ENCODE assay signal across 24 cellular contexts in the genomic region with DNA sequence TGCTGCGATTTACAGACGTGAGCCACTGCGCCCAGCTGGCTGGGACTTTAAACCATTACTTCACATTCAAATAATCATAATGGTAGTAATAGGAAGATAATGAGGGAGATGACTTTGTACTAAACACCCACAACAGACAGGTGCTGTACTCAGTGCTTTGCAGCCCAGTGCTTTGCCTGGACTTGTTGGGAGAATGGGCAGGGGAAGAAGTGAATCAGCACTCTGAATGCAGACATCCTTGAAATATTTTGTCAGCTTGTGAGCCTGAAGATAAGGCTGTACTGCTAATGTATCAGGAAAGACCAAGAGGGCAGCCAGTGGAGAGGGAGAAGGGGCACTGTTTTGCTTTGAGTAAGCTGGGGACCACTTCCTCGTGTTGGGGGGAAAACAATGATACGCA. TPM values are rescaled to one million over a fixed set of nuclear protein-coding genes. Genes with fewer than 3 reads are reported as not detected.
DNase-seq lines count a peak whose midpoint lies in the region; ATAC-seq and TF ChIP-seq lines count a peak whose summit lies in the region.
"Had no signal": no experiment of that assay in that cellular context is flagged by ENCODE, and none has a peak within 500 bp of the region (broad histone marks: within the 10 kb centered on the region; RNA-seq: fewer than 3 reads in every experiment).

No MANE protein-coding gene starts in this region.

- no CpG with 5 or more reads among the region's 5 CpGs for WGBS in mesendoderm (ENCODE audit: extremely low coverage, insufficient coverage, low lambda C conversion rate)

- H3K27me3 ChIP-seq in RWPE2 (ENCODE audit: insufficient read depth, poor library complexity, severe bottlenecking) (peaks cover 22% of the 10 kb centered on the region), mesendoderm (ENCODE audit: insufficient read depth, low read length, poor library complexity) (no peaks in the 10 kb centered on the region)
- H3K27me3 ChIP-seq: MG63, SJCRH30 had no signal

- no peak for TF ChIP-seq CTCF in RWPE2 (IDR thresholded peaks at IDR 0.05; ENCODE audit: poor library complexity, severe bottlenecking)
- TF ChIP-seq CTCF in epithelial cell of esophagus (IDR thresholded peaks at IDR 0.05; ENCODE audit: insufficient read depth, low read depth, low read length, missing control alignments), result no peak

- H3K23ac ChIP-seq in mesendoderm (ENCODE audit: low read length), result no peak overlapping the region

- H3K4ac ChIP-seq in mesendoderm (ENCODE audit: low read depth, low read length), result no peak overlapping the region

- no peak overlapping the region for H3K4me3 ChIP-seq in RWPE2 (ENCODE audit: severe bottlenecking)
- H3K4me3 ChIP-seq in epithelial cell of esophagus (ENCODE audit: low read length), result no peak overlapping the region
- no peak overlapping the region for H3K4me3 ChIP-seq in mesendoderm (ENCODE audit: low read length)
- H3K4me3 ChIP-seq: GM12878, GM23248, MG63, PC-9, SJCRH30 had no signal

- no peak overlapping the region for H3K9ac ChIP-seq in mesendoderm (ENCODE audit: low read length)
- H3K9ac ChIP-seq: GM23248 had no signal

- no peaks in the 10 kb centered on the region for H3K4me1 ChIP-seq in RWPE2 (ENCODE audit: insufficient read depth, poor library complexity, severe bottlenecking)
- H3K4me1 ChIP-seq in mesendoderm (ENCODE audit: control insufficient read depth, low read depth, low read length), result no peaks in the 10 kb centered on the region
- H3K4me1 ChIP-seq: SJCRH30 had no signal

- H4K5ac ChIP-seq in mesendoderm (ENCODE audit: low read length), result no peak overlapping the region

- H3K36me3 ChIP-seq in RWPE2 (ENCODE audit: low read depth), result no peaks in the 10 kb centered on the region
- H3K36me3 ChIP-seq in mesendoderm (ENCODE audit: control insufficient read depth, insufficient read depth, low read length), result no peaks in the 10 kb centered on the region
- H3K36me3 ChIP-seq: MG63, SJCRH30 had no signal

- no peak overlapping the region for H2BK120ac ChIP-seq in mesendoderm (ENCODE audit: low read depth, low read length)

- H3K79me1 ChIP-seq in mesendoderm (ENCODE audit: low read length), result no peaks in the 10 kb centered on the region

- no peak overlapping the region for H3K18ac ChIP-seq in mesendoderm (ENCODE audit: low read length)

- H2AK5ac ChIP-seq in mesendoderm (ENCODE audit: low read length), result no peak overlapping the region

- peak; percentile 28 for DNase-seq in HT1080 (ENCODE audit: low read depth)
- DNase-seq in RWPE2 (ENCODE audit: low spot score), result no peak
- peak; percentile 88 for DNase-seq in epithelial cell of esophagus (ENCODE audit: low read depth)
- peak; percentile 7 for DNase-seq in mesendoderm
- no peak for DNase-seq in SKM-1 (lab: John Stamatoyannopoulos, UW; ENCODE audit: unreplicated experiment)
- DNase-seq: ACHN; C1 segment of cervical spinal cord; CD8-positive, alpha-beta memory T cell; DMS53; EL; GM23248; IMR-90; Karpas-422; MG63; NCI-H1092; NCI-H1694; NCI-H2081 treated with DMSO at 0.1 percent for 48 hours; NCI-H510A treated with DMSO at 0.1 percent for 48 hours; PC-9; SJCRH30 had no signal

- no peak overlapping the region for H2BK15ac ChIP-seq in mesendoderm (replicated peaks; ENCODE audit: low read depth)

- H4K8ac ChIP-seq in mesendoderm (ENCODE audit: low read depth, low read length), result no peak overlapping the region

- H3K27ac ChIP-seq in RWPE2 (ENCODE audit: poor library complexity, severe bottlenecking), result no peak overlapping the region
- no peak overlapping the region for H3K27ac ChIP-seq in mesendoderm (ENCODE audit: low read depth, low read length)
- H3K27ac ChIP-seq: GM23248, PC-9, SJCRH30 had no signal

- ATAC-seq in RWPE2 (ENCODE audit: low read depth) (peak; percentile 72), HG02885 (IDR thresholded peaks at IDR 0.05; ENCODE audit: poor library complexity, unreplicated experiment) (no peak), GM21529 (IDR thresholded peaks at IDR 0.05; ENCODE audit: unreplicated experiment) (no peak)
- ATAC-seq: GM12878 had no signal

- H3K4me2 ChIP-seq in mesendoderm (ENCODE audit: low read length), result no peak overlapping the region
- H3K4me2 ChIP-seq: PC-9 had no signal

- no peaks in the 10 kb centered on the region for H3K79me2 ChIP-seq in mesendoderm (ENCODE audit: control insufficient read depth, insufficient read depth, low read length)

- H3K9me3 ChIP-seq in RWPE2 (ENCODE audit: severe bottlenecking), result no peaks in the 10 kb centered on the region
- H3K9me3 ChIP-seq: MG63, SJCRH30 had no signal

- no peak overlapping the region for H2BK5ac ChIP-seq in mesendoderm (ENCODE audit: low read length)

- no peak overlapping the region for H3K56ac ChIP-seq in mesendoderm (ENCODE audit: low read length)

RNA-seq across cellular contexts. Expression of a gene that starts 17.4 kb away (rescaled TPM):
- 0.13 TPM in 1 of 2 replicates, not detected in the other for total RNA-seq in HT1080 (2014; rRNA removed; shearing (Covaris generic))
- not detected in 2 replicates for polyA plus RNA-seq in HT1080 (2015; cell fraction: cytosol; rRNA removed)
- polyA plus RNA-seq in HT1080 (2015; cell fraction: nucleus; rRNA removed), result 0.06 TPM in 1 of 2 replicates, not detected in the other
- polyA plus RNA-seq in mesendoderm (2013, experiment 1 of 2), result 0.03 TPM
- 0.03 TPM for polyA plus RNA-seq in mesendoderm (2013, experiment 2 of 2)
- total RNA-seq: CD8-positive, alpha-beta memory T cell; GM12878; GM23248; HT-29; IMR-90; PC-9; SJCRH30 had no signal
- polyA plus RNA-seq: CD8-positive, alpha-beta memory T cell; GM12878; GM23248; IMR-90 had no signal

Comparison
In these comparisons a context has a peak if more than half of its experiments do, and no peak if none do; other contexts are left out.
1. DNase-seq: peak in HT1080 (single experiment), epithelial cell of esophagus (single experiment) and mesendoderm (single experiment); none in RWPE2 (single experiment) and SKM-1 (single experiment).